ENCODE assay signal across 16 cellular contexts in genomic region chr3:13700889-13701288, GRCh38.
DNase-seq lines count a peak whose midpoint lies in the region; ATAC-seq and TF ChIP-seq lines count a peak whose summit lies in the region.
"Had no signal": no experiment of that assay in that cellular context is flagged by ENCODE, and none has a peak within 500 bp of the region (broad histone marks: within the 10 kb centered on the region; RNA-seq: fewer than 3 reads in every experiment).

No MANE protein-coding gene starts in this region.

- no peaks in the 10 kb centered on the region for H3K4me1 ChIP-seq in aorta (ENCODE audit: control insufficient read depth in 1 of 2, insufficient read depth in 2 of 2, low read length in 2 of 2)
- no peaks in the 10 kb centered on the region for H3K4me1 ChIP-seq in mucosa of descending colon (ENCODE audit: low read depth)
- H3K4me1 ChIP-seq: BLaER1 treated with 17β-estradiol and CSF1 and Interleukin-3, amounts not matched to agents 10 nM and 100 nM; Caco-2 had no signal

- DNase-seq in cardiac septum (ENCODE audit: low spot score) (peak; percentile 24), Right ventricle myocardium inferior (ENCODE audit: missing footprints) (no peak), WTC11 (ENCODE audit: low spot score) (no peak), posterior vena cava (ENCODE audit: low spot score) (peak; percentile 37), aorta (peak; percentile 25 to 35), AG08396 (ENCODE audit: low spot score) (no peak), mucosa of descending colon (no peak), G401 (ENCODE audit: low spot score) (no peak)
- DNase-seq: 8988T; CD4-positive, CD25-positive, alpha-beta regulatory T cell; GDM1 had no signal

- H3K9me3 ChIP-seq in aorta (ENCODE audit: control insufficient read depth, low read length) = no peaks in the 10 kb centered on the region
- no peaks in the 10 kb centered on the region for H3K9me3 ChIP-seq in mucosa of descending colon
- H3K9me3 ChIP-seq: Caco-2 had no signal

- TF ChIP-seq CTCF in WTC11 (IDR thresholded peaks at IDR 0.05) (no peak), mucosa of descending colon (IDR thresholded peaks at IDR 0.05) (no peak)

- ATAC-seq in Right ventricle myocardium inferior (no peak), WTC11 (0 out of 2 replicates have a peak, but pooled peaks have one; percentile 18), aorta (ENCODE audit: low FRiP score) (no peak), mucosa of descending colon (no peak)

- intact Hi-C loops in cardiac septum (cut with DNase I) (no loop called here), Right ventricle myocardium inferior (cut with DNase I) (no loop called here), posterior vena cava (cut with DNase I) (no loop called here), aorta (cut with DNase I) (no loop called here), mucosa of descending colon (cut with DNase I, micrococcal nuclease) (no loop called here)

- peaks cover 35% of the 10 kb centered on the region for H3K9me3 Mint-ChIP-seq in WTC11

- in situ Hi-C loops in G401 (cut with HindIII; ENCODE audit: low sequenced_read_pairs) = no loop called here

- H3K27me3 ChIP-seq in aorta (ENCODE audit: control insufficient read depth in 1 of 2, insufficient read depth in 2 of 2, low read length in 1 of 2) = no peaks in the 10 kb centered on the region
- H3K27me3 ChIP-seq: BLaER1 treated with 17β-estradiol and CSF1 and Interleukin-3, amounts not matched to agents 10 nM and 100 nM had no signal

- peaks cover 28% of the 10 kb centered on the region for H3K4me1 Mint-ChIP-seq in WTC11
- H3K4me1 Mint-ChIP-seq: B cell; CD4-positive, CD25-positive, alpha-beta regulatory T cell had no signal

- no peak overlapping the region for H3K27ac Mint-ChIP-seq in WTC11
- H3K27ac Mint-ChIP-seq: B cell; CD4-positive, CD25-positive, alpha-beta regulatory T cell had no signal

- CTCF ChIA-PET in WTC11 (lab: Charles Lee) = interaction anchor here (0.7 to 3.3 kb wide), 7 partner anchors 15 to 184 kb away, joined by 3 to 16 read pairs (median 4); partner anchors contain the start of gene WNT7A

- H3K36me3 ChIP-seq in aorta (ENCODE audit: control insufficient read depth in 1 of 2, insufficient read depth in 2 of 2, low read length in 1 of 2) = no peaks in the 10 kb centered on the region
- no peaks in the 10 kb centered on the region for H3K36me3 ChIP-seq in mucosa of descending colon (ENCODE audit: low read depth)
- H3K36me3 ChIP-seq: BLaER1 treated with 17β-estradiol and CSF1 and Interleukin-3, amounts not matched to agents 10 nM and 100 nM had no signal

- peaks cover 5% of the 10 kb centered on the region; the same call in 1 of the 2 replicates for H3K36me3 Mint-ChIP-seq in WTC11
- H3K36me3 Mint-ChIP-seq: CD4-positive, CD25-positive, alpha-beta regulatory T cell had no signal

- no peak overlapping the region for H3K27ac ChIP-seq in aorta (ENCODE audit: low read depth in 1 of 2, low read length in 2 of 2)
- H3K27ac ChIP-seq: BLaER1 treated with 17β-estradiol and CSF1 and Interleukin-3, amounts not matched to agents 10 nM and 100 nM; HL-60; KMS-11 had no signal

- no peak overlapping the region for H3K4me3 Mint-ChIP-seq in WTC11
- H3K4me3 Mint-ChIP-seq: B cell; CD4-positive, CD25-positive, alpha-beta regulatory T cell had no signal

- peaks cover 15% of the 10 kb centered on the region for H3K27me3 Mint-ChIP-seq in WTC11 (ENCODE audit: low read depth)

- 75% methylated on average over 8 of the region's 8 CpGs for WGBS in aorta, 2 donors

- no peak overlapping the region for H3K4me3 ChIP-seq in aorta (ENCODE audit: low read length in 2 of 2)
- H3K4me3 ChIP-seq in mucosa of descending colon = no peak overlapping the region
- H3K4me3 ChIP-seq: BLaER1 treated with 17β-estradiol and CSF1 and Interleukin-3, amounts not matched to agents 10 nM and 100 nM had no signal

- POLR2A ChIA-PET in WTC11 (lab: Charles Lee) = no interaction called here

TF ChIP-seq in WTC11, 78 proteins besides CTCF, POLR2A, EP300 and RAD21:
- no peak for TF ChIP-seq ZNF425 (CRISPR knock-in tag; conservative IDR thresholded peaks at IDR 0.05)
- TF ChIP-seq, protein P1, sequence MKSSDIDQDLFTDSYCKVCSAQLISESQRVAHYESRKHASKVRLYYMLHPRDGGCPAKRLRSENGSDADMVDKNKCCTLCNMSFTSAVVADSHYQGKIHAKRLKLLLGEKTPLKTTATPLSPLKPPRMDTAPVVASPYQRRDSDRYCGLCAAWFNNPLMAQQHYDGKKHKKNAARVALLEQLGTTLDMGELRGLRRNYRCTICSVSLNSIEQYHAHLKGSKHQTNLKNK (CRISPR knock-in tag; IDR thresholded peaks at IDR 0.05) = no peak
- TF ChIP-seq IRF2 (CRISPR knock-in tag; IDR thresholded peaks at IDR 0.05; ENCODE audit: borderline replicate concordance, low read depth) = no peak
- no peak for TF ChIP-seq PRDM15 (CRISPR knock-in tag; IDR thresholded peaks at IDR 0.05)
- 0 out of 2 replicates have a peak, but pooled peaks have one; percentile 18 for TF ChIP-seq ATF1 (CRISPR knock-in tag; IDR thresholded peaks at IDR 0.05)
- no peak for TF ChIP-seq FOXK1 (CRISPR knock-in tag; IDR thresholded peaks at IDR 0.05)
- TF ChIP-seq NR3C1 (CRISPR knock-in tag; conservative IDR thresholded peaks at IDR 0.05; ENCODE audit: low read depth) = no peak
- TF ChIP-seq, protein P2, sequence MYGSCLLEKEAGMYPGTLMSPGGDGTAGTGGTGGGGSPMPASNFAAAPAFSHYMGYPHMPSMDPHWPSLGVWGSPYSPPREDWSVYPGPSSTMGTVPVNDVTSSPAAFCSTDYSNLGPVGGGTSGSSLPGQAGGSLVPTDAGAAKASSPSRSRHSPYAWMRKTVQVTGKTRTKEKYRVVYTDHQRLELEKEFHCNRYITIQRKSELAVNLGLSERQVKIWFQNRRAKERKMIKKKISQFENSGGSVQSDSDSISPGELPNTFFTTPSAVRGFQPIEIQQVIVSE (CRISPR knock-in tag; IDR thresholded peaks at IDR 0.05; ENCODE audit: borderline replicate concordance) = no peak

Comparison
In these comparisons a context has a peak if more than half of its experiments do, and no peak if none do; other contexts are left out.
1. DNase-seq: peak in cardiac septum (single experiment), posterior vena cava (single experiment) and aorta (2 of 2); none in Right ventricle myocardium inferior (single experiment), WTC11 (single experiment), AG08396 (single experiment), mucosa of descending colon (0 of 3) and G401 (single experiment).